In genomic region chr4:155377281-155377680, GRCh38 we compare ENCODE assay signal across 7 cellular contexts. TPM values are rescaled to one million over a fixed set of nuclear protein-coding genes. Genes with fewer than 3 reads are reported as not detected.
A peak's percentile ranks its signal among the peaks of the same experiment; 100 is the strongest.
DNase-seq lines count a peak whose midpoint lies in the region; ATAC-seq and TF ChIP-seq lines count a peak whose summit lies in the region.

No MANE protein-coding gene starts in this region.

- H3K36me3 ChIP-seq in OCI-LY3 (replicated peaks; ENCODE audit: low read depth, low read length) (no peaks in the 10 kb centered on the region), endocrine pancreas (ENCODE audit: control insufficient read depth, insufficient read depth, low read length) (no peaks in the 10 kb centered on the region)

- peak overlapping the region; percentile 100 for H2AFZ ChIP-seq in OCI-LY3 (ENCODE audit: low read depth, low read length)

- CTCF ChIA-PET in HEK293T (lab: Yijun Ruan, JAX) = interaction anchor here (0.5 kb wide), 1 partner anchor 774 kb away, joined by 3 read pairs; no protein-coding TSS in a partner anchor

- POLR2A ChIA-PET in HEK293T (lab: Yijun Ruan, JAX) = no interaction called here

- ATAC-seq in left lobe of liver = no peak

- H3K4me3 ChIP-seq in OCI-LY3 (ENCODE audit: low read length) (peak overlapping the region; percentile 83), endocrine pancreas (ENCODE audit: control insufficient read depth, insufficient read depth, low read length) (peak overlapping the region; percentile 89)

- H3K4me2 ChIP-seq in OCI-LY3 (ENCODE audit: low read length) = peak overlapping the region; percentile 66

- H3K27me3 ChIP-seq in OCI-LY3 (ENCODE audit: low read depth, low read length) (no peaks in the 10 kb centered on the region), endocrine pancreas (ENCODE audit: control insufficient read depth, insufficient read depth, low read length) (no peaks in the 10 kb centered on the region)

- H3K9ac ChIP-seq in OCI-LY3 (ENCODE audit: low read length) (no peak overlapping the region), endocrine pancreas (ENCODE audit: control insufficient read depth, insufficient read depth, low read length) (no peak overlapping the region)

- H3K79me2 ChIP-seq in OCI-LY3 (ENCODE audit: low read length) = peaks cover 15% of the 10 kb centered on the region

- H3K4me1 ChIP-seq in OCI-LY3 (ENCODE audit: low read length) (peaks cover 13% of the 10 kb centered on the region), endocrine pancreas (ENCODE audit: control insufficient read depth, insufficient read depth, low read length) (peaks cover 13% of the 10 kb centered on the region)

- H4K20me1 ChIP-seq in OCI-LY3 (ENCODE audit: insufficient read depth, low read length) = no peaks in the 10 kb centered on the region

- DNase-seq in HEK293T (ENCODE audit: extremely low spot score) (no peak), renal cortical epithelial cell (ENCODE audit: low read depth) (peak; percentile 35), left lobe of liver (ENCODE audit: low spot score) (no peak), LoVo (ENCODE audit: low spot score) (no peak), NCI-H2227 treated with DMSO at 0.1 percent for 48 hours (lab: John Stamatoyannopoulos, UW) (no peak)

- no peak overlapping the region for H3K27ac ChIP-seq in OCI-LY3 (ENCODE audit: low read length)

- no peak for TF ChIP-seq CTCF in OCI-LY3 (IDR thresholded peaks at IDR 0.05; ENCODE audit: low read depth, low read length)

- H3K9me3 ChIP-seq in OCI-LY3 (ENCODE audit: insufficient read depth, low read length) = no peaks in the 10 kb centered on the region
- H3K9me3 ChIP-seq in endocrine pancreas (ENCODE audit: control insufficient read depth, low read length) = no peaks in the 10 kb centered on the region

TF ChIP-seq in HEK293T, 16 proteins besides CTCF, POLR2A, EP300 and RAD21:
- TF ChIP-seq L3MBTL2 (conservative IDR thresholded peaks at IDR 0.05) (0 out of 2 replicates have a peak, but pooled peaks have one; percentile 5), NFRKB (IDR thresholded peaks at IDR 0.05) (no peak), ZNF384 (IDR thresholded peaks at IDR 0.05) (no peak)

RNA-seq across cellular contexts. Expression of gene MAP9, which starts 0.5 kb away (rescaled TPM):
- total RNA-seq in renal cortical epithelial cell = 10.6 and 44.4 TPM in 2 replicates
- 0.25 TPM for total RNA-seq in left lobe of liver
